In genomic region chr3:186930639-186931486, GRCh38 we compare ENCODE assay signal across 8 cellular contexts. TPM values are rescaled to one million over a fixed set of nuclear protein-coding genes. Genes with fewer than 3 reads are reported as not detected.
DNase-seq lines count a peak whose midpoint lies in the region; ATAC-seq and TF ChIP-seq lines count a peak whose summit lies in the region.

No MANE protein-coding gene starts in this region.

- H3K27me3 ChIP-seq in HUES48 (ENCODE audit: control insufficient read depth, insufficient read depth, low read length) (no peaks in the 10 kb centered on the region), trophoblast cell (ENCODE audit: insufficient read depth, low read length) (peaks cover 17% of the 10 kb centered on the region)

- H3K4me3 ChIP-seq in HUES48 (ENCODE audit: low read depth, low read length), result peak overlapping the region; percentile 89
- H3K4me3 ChIP-seq in trophoblast cell (ENCODE audit: low read depth, low read length), result peak overlapping the region; percentile 86
- peak overlapping the region; percentile 75 for H3K4me3 ChIP-seq in urinary bladder (ENCODE audit: low read depth, low read length)

- H4K8ac ChIP-seq in trophoblast cell (ENCODE audit: low read depth, low read length), result peak overlapping the region; percentile 81

- H3K27ac ChIP-seq in HUES48 (ENCODE audit: low read depth, low read length) (peak overlapping the region; percentile 95), trophoblast cell (ENCODE audit: low read depth, low read length) (no peak overlapping the region), urinary bladder (ENCODE audit: low read depth) (peak overlapping the region; percentile 28)

- peak overlapping the region; percentile 77 for H3K9ac ChIP-seq in HUES48 (ENCODE audit: low read depth, low read length)
- H3K9ac ChIP-seq in trophoblast cell (ENCODE audit: low read length), result peak overlapping the region; percentile 64

- peak overlapping the region; percentile 72 for H3K18ac ChIP-seq in trophoblast cell (ENCODE audit: low read length)

- no peak overlapping the region for H2AK5ac ChIP-seq in trophoblast cell (ENCODE audit: low read length)

- peak overlapping the region; percentile 13 for H2BK120ac ChIP-seq in trophoblast cell (ENCODE audit: insufficient read depth, low read length, poor library complexity)

- ATAC-seq in GM21423 (IDR thresholded peaks at IDR 0.05; ENCODE audit: unreplicated experiment) (peak; percentile 69), Right ventricle myocardium inferior (peak; percentile 85)

- no peaks in the 10 kb centered on the region for H3K9me3 ChIP-seq in HUES48 (ENCODE audit: control insufficient read depth, insufficient read depth, low read length)
- no peaks in the 10 kb centered on the region for H3K9me3 ChIP-seq in trophoblast cell (ENCODE audit: insufficient read depth, low read depth, low read length)

- intact Hi-C loops in Right ventricle myocardium inferior (cut with DNase I), result loop anchor here (2.0 to 5.0 kb wide), 3 partner anchors 82 to 149 kb away; partner anchors contain the start of gene EIF4A2

- H2BK12ac ChIP-seq in trophoblast cell (ENCODE audit: low read length), result no peak overlapping the region

- peak overlapping the region; percentile 69 for H4K12ac ChIP-seq in trophoblast cell (ENCODE audit: low read depth, low read length)

- H3K36me3 ChIP-seq in HUES48 (ENCODE audit: control insufficient read depth, insufficient read depth, low read length) (peaks cover 33% of the 10 kb centered on the region), trophoblast cell (ENCODE audit: control insufficient read depth in 1 of 2, insufficient read depth in 2 of 2, low read length in 2 of 2) (no peaks in the 10 kb centered on the region), urinary bladder (ENCODE audit: insufficient read depth) (no peaks in the 10 kb centered on the region)

- H3K79me2 ChIP-seq in trophoblast cell (ENCODE audit: control insufficient read depth, insufficient read depth, low read length, poor library complexity), result peaks cover 5% of the 10 kb centered on the region

- H3K79me1 ChIP-seq in trophoblast cell (ENCODE audit: low read length), result peaks cover 7% of the 10 kb centered on the region

- no peak overlapping the region for H3K4ac ChIP-seq in trophoblast cell (ENCODE audit: low read depth, low read length)

- H3K14ac ChIP-seq in trophoblast cell (ENCODE audit: low read length), result peak overlapping the region; percentile 68

- peak overlapping the region; percentile 77 for H2AFZ ChIP-seq in trophoblast cell (ENCODE audit: insufficient read depth, low read length, poor library complexity)

- H2BK5ac ChIP-seq in trophoblast cell (ENCODE audit: low read depth, low read length, poor library complexity), result no peak overlapping the region

- peak overlapping the region; percentile 96 for H3K4me2 ChIP-seq in trophoblast cell (ENCODE audit: low read length)

- H3K23ac ChIP-seq in trophoblast cell (ENCODE audit: low read length), result no peak overlapping the region

- TF ChIP-seq POLR2A in Raji (IDR thresholded peaks at IDR 0.05; ENCODE audit: insufficient read depth, low read depth, low read length), result peak; percentile 26

- no CpG with 5 or more reads among the region's 73 CpGs for WGBS in trophoblast cell (ENCODE audit: extremely low coverage, insufficient coverage, insufficient read length)
- under 1% methylated on average over 73 of the region's 73 CpGs for WGBS in urinary bladder

- H4K91ac ChIP-seq in trophoblast cell (ENCODE audit: low read depth, low read length), result no peak overlapping the region

- H3K4me1 ChIP-seq in HUES48 (ENCODE audit: control insufficient read depth, insufficient read depth, low read length) (peaks cover 28% of the 10 kb centered on the region), trophoblast cell (ENCODE audit: control insufficient read depth in 1 of 2, insufficient read depth in 2 of 2, low read length in 2 of 2) (peaks cover 11% of the 10 kb centered on the region in 2 experiments), urinary bladder (ENCODE audit: insufficient read depth) (peaks cover 1% of the 10 kb centered on the region)

- peak; percentile 24 for DNase-seq in DMS114 treated with DMSO at 0.1 percent for 48 hours (lab: John Stamatoyannopoulos, UW; ENCODE audit: unreplicated experiment)
- peak in 3 of 4 experiments; percentile 32 to 56 (median 40) for DNase-seq in activated naive CD4-positive, alpha-beta T cell (lab: John Stamatoyannopoulos, UW)
- peak; percentile 86 for DNase-seq in Right ventricle myocardium inferior (ENCODE audit: missing footprints)
- peak; percentile 45 to 74 for DNase-seq in trophoblast cell

RNA-seq across cellular contexts. Expression of gene ST6GAL1, which starts 0.5 kb away (rescaled TPM):
- total RNA-seq in Right ventricle myocardium inferior (77.1 TPM), urinary bladder (27.1 TPM)
- 4.2 and 4.5 TPM in 2 replicates for polyA plus RNA-seq in trophoblast cell (2013)
- polyA plus RNA-seq in urinary bladder, result 19.9 TPM

Comparison
In these comparisons a context has a peak if more than half of its experiments do, and no peak if none do; other contexts are left out.
1. DNase-seq: peak in every context shown above with its lines; median percentile 86 in Right ventricle myocardium inferior; 60 in trophoblast cell; 40 in activated naive CD4-positive, alpha-beta T cell; 24 in DMS114 treated with DMSO at 0.1 percent for 48 hours.